ENCODE assay signal across 11 cellular contexts in the genomic region with DNA sequence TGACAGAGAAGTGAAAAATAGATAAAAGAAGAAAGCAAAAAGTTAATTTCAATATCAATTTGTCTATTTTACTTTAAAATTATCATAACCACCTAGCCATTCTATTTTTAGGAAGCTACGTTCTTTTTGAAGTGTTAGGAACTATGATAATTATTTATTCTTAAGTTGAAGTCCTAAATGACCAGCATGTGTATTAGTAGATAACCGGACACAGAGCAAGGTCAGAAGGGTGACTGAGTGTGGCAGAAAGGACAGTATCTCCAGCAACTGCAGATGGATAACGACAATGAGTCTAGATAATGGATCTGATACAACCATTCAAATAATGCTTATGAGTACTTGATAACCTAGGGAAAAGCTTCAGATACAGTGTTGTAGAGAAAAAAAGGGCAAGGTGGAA.
"Had no signal": no experiment of that assay in that cellular context is flagged by ENCODE, and none has a peak within 500 bp of the region (broad histone marks: within the 10 kb centered on the region; RNA-seq: fewer than 3 reads in every experiment).

No MANE protein-coding gene starts in this region.

- FAIRE-seq: H1, H54 had no signal

- H3K36me3 ChIP-seq: HAP-1 had no signal

- ATAC-seq: GM23338, HCT116 had no signal

- DNase-seq: GM23248, GOT3, H7, H9, HCEC 1CT, HFFc6 had no signal

- H2AFZ ChIP-seq: GM23248, GM23338 had no signal

- H3K4me3 ChIP-seq: GM23248, GM23338, HAP-1 had no signal

- H3K4me2 ChIP-seq: GM23338 had no signal

- H3K27ac ChIP-seq: GM23248 had no signal

- H3K4me1 ChIP-seq: HAP-1 had no signal

- H3K9ac ChIP-seq: GM23248 had no signal
